In the genomic region with DNA sequence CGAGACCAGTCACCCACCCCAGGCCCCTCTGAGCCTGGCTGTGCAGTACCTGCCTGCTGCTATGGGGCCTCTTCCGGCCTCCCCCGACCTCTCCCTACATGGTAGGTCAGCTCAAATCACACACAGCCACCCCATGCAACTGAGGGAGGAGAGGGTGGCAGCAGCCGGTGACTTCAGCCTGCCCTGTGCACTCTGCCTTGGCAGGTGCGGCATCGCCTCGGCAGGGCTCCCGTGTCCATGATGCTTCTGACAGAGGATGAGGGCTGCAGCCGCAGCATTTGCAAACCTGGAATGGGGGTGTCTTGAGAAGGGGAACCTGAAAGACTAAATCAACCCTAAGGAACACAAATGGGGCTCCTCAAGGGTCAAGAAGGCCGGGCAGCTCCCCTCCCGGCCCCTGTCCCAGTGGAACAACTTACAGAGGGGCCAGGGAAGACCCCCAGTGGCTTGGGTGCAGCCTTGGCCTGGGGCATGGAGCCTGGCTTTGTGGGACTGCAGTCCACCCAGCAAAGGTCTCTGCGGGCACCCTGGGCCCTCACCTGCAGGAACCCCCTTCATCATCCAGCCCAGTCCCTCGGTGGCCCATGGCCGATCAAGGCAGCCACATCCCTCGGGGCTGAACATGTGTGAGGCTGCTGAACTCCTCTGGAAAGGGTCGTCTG, we compare ENCODE assay signal across 21 cellular contexts. TPM values are rescaled to one million over a fixed set of nuclear protein-coding genes. Genes with fewer than 3 reads are reported as not detected.
DNase-seq lines count a peak whose midpoint lies in the region; TF ChIP-seq lines count a peak whose summit lies in the region.
"Had no signal": no experiment of that assay in that cellular context is flagged by ENCODE, and none has a peak within 500 bp of the region (broad histone marks: within the 10 kb centered on the region; RNA-seq: fewer than 3 reads in every experiment).

No MANE protein-coding gene starts in this region.

- no peak overlapping the region for H3K4me3 Mint-ChIP-seq in type B pancreatic cell
- H3K4me3 Mint-ChIP-seq: CD8-positive, alpha-beta memory T cell had no signal

- no peaks in the 10 kb centered on the region for H3K9me3 Mint-ChIP-seq in type B pancreatic cell
- H3K9me3 Mint-ChIP-seq: CD8-positive, alpha-beta memory T cell had no signal

- no peak overlapping the region for H3K27ac Mint-ChIP-seq in type B pancreatic cell

- H3K27me3 Mint-ChIP-seq in type B pancreatic cell, result no peaks in the 10 kb centered on the region
- H3K27me3 Mint-ChIP-seq: CD8-positive, alpha-beta memory T cell had no signal

- no peak for TF ChIP-seq CTCF in type B pancreatic cell (conservative IDR thresholded peaks at IDR 0.05)

- peak; percentile 42 for DNase-seq in activated CD8-positive, alpha-beta memory T cell treated with anti-CD3 and anti-CD28 coated beads for 24 hours
- DNase-seq in activated CD8-positive, alpha-beta memory T cell treated with anti-CD3 and anti-CD28 coated beads, Interleukin-2, amount 50 U/mL, for 4 hours, result no peak
- peak; percentile 40 for DNase-seq in activated CD8-positive, alpha-beta memory T cell treated with anti-CD3 and anti-CD28 coated beads, Interleukin-2, amount 50 U/mL, for 48 hours
- peak; percentile 60 for DNase-seq in mesenteric fat pad (ENCODE audit: low spot score)
- DNase-seq in type B pancreatic cell (ENCODE audit: extremely low spot score, unreplicated experiment), result peak; percentile 52
- DNase-seq in NCI-H345 treated with DMSO at 0.1 percent for 48 hours (lab: John Stamatoyannopoulos, UW; ENCODE audit: unreplicated experiment), result no peak
- DNase-seq in activated CD4-positive, alpha-beta T cell treated with anti-CD3 and anti-CD28 coated beads for 1 hour, result no peak
- DNase-seq in NCI-H82 treated with DMSO at 0.1 percent for 48 hours (lab: John Stamatoyannopoulos, UW; ENCODE audit: unreplicated experiment), result no peak
- DNase-seq: AML-193; C1 segment of cervical spinal cord; Calu3; CD8-positive, alpha-beta memory T cell; Kasumi-1; NCI-H1694 treated with DMSO at 0.1 percent for 48 hours; NCI-H2081 treated with DMSO at 0.1 percent for 48 hours; NCI-H446 treated with DMSO at 0.1 percent for 48 hours; NCI-H526 treated with DMSO at 0.1 percent for 48 hours had no signal

- no peaks in the 10 kb centered on the region for H3K4me1 Mint-ChIP-seq in type B pancreatic cell (ENCODE audit: unreplicated experiment)

- no peaks in the 10 kb centered on the region for H3K36me3 Mint-ChIP-seq in type B pancreatic cell

RNA-seq across cellular contexts. Expression of a gene that starts 6.7 kb away (rescaled TPM):
- total RNA-seq in mesenteric fat pad (0.67 TPM), type B pancreatic cell (ENCODE audit: low replicate concordance) (0.62 and 0.92 TPM in 2 replicates)
- total RNA-seq: A172; Calu3; CD8-positive, alpha-beta memory T cell; Daoy; H1; MCF 10A had no signal

Comparison
In these comparisons a context has a peak if more than half of its experiments do, and no peak if none do; other contexts are left out.
1. DNase-seq: peak in activated CD8-positive, alpha-beta memory T cell treated with anti-CD3 and anti-CD28 coated beads for 24 hours (single experiment), activated CD8-positive, alpha-beta memory T cell treated with anti-CD3 and anti-CD28 coated beads, Interleukin-2, amount 50 U/mL, for 48 hours (single experiment), mesenteric fat pad (single experiment) and type B pancreatic cell (single experiment); none in activated CD8-positive, alpha-beta memory T cell treated with anti-CD3 and anti-CD28 coated beads, Interleukin-2, amount 50 U/mL, for 4 hours (single experiment), NCI-H345 treated with DMSO at 0.1 percent for 48 hours (single experiment), activated CD4-positive, alpha-beta T cell treated with anti-CD3 and anti-CD28 coated beads for 1 hour (single experiment) and NCI-H82 treated with DMSO at 0.1 percent for 48 hours (single experiment).